8 cellular contexts compared by ENCODE assay signal in genomic region chr15:90101969-90102890, GRCh38. TPM values are rescaled to one million over a fixed set of nuclear protein-coding genes. Genes with fewer than 3 reads are reported as not detected.
A peak's percentile ranks its signal among the peaks of the same experiment; 100 is the strongest.
DNase-seq lines count a peak whose midpoint lies in the region; TF ChIP-seq lines count a peak whose summit lies in the region.

IDH2 (minus strand) TSS chr15:90102468; CDS start chr15:90102390, 78 bp downstream.

- WGBS in GM23248 (ENCODE audit: low coverage in 1 of 2, low lambda C conversion rate in 2 of 2, missing lambda C conversion rate in 2 of 2), 2 experiments, result 1% methylated on average over 67 to 70 of the region's 104 CpGs
- WGBS in thyroid gland, 2 donors, result 1% methylated on average over 17 to 22 of the region's 104 CpGs

- H3K4me3 ChIP-seq in GM23248 (peak within 1 kb of the TSS; percentile 72), thyroid gland (replicated peaks in 1 of 3) (peak within 1 kb of the TSS; percentile 23 to 95 (median 77))

- H3K36me3 ChIP-seq in GM23248 (ENCODE audit: low read depth), result no peaks in the 10 kb centered on the region
- no peaks in the 10 kb centered on the region for H3K36me3 ChIP-seq in thyroid gland

- H3F3A ChIP-seq in GM23248 (ENCODE audit: insufficient read depth), result peaks cover 38% of the 10 kb centered on the region

- peak within 1 kb of the TSS; percentile 94 for H3K4me3 Mint-ChIP-seq in activated naive CD8-positive, alpha-beta T cell treated with anti-CD3 and anti-CD28 coated beads for 36 hours

- peak; percentile 94 to 99 for TF ChIP-seq POLR2A in thyroid gland (IDR thresholded peaks at IDR 0.05)

- H4K20me1 ChIP-seq in GM23248 (ENCODE audit: insufficient read depth), result no peaks in the 10 kb centered on the region

- H3K27ac Mint-ChIP-seq in activated naive CD8-positive, alpha-beta T cell treated with anti-CD3 and anti-CD28 coated beads for 36 hours, result peak within 1 kb of the TSS; percentile 93

- H3K27me3 ChIP-seq in GM23248 (replicated peaks; ENCODE audit: insufficient read depth) (no peaks in the 10 kb centered on the region), thyroid gland (no peaks in the 10 kb centered on the region)

- H3K9me3 ChIP-seq in GM23248 (ENCODE audit: low read depth) (no peaks in the 10 kb centered on the region), thyroid gland (no peaks in the 10 kb centered on the region)

- H3K4me1 ChIP-seq in GM23248 (ENCODE audit: insufficient read depth) (peaks cover 50% of the 10 kb centered on the region), thyroid gland (peaks cover 32 to 50% of the 10 kb centered on the region in 2 donors)

- H3K9me3 Mint-ChIP-seq in activated naive CD8-positive, alpha-beta T cell treated with anti-CD3 and anti-CD28 coated beads for 36 hours, result no peaks in the 10 kb centered on the region

- peaks cover 13% of the 10 kb centered on the region for H3K36me3 Mint-ChIP-seq in activated naive CD8-positive, alpha-beta T cell treated with anti-CD3 and anti-CD28 coated beads for 36 hours

- in situ Hi-C loops in GM23248 (cut with MboI), result no loop called here

- peaks cover 48% of the 10 kb centered on the region for H3K4me1 Mint-ChIP-seq in activated naive CD8-positive, alpha-beta T cell treated with anti-CD3 and anti-CD28 coated beads for 36 hours

- TF ChIP-seq CTCF in thyroid gland (IDR thresholded peaks at IDR 0.05), result peak in 1 of 6 experiments; percentile 3

- peak within 1 kb of the TSS; percentile 85 for H2AFZ ChIP-seq in GM23248

- intact Hi-C loops in thyroid gland (cut with DNase I), result no loop called here

- no peaks in the 10 kb centered on the region for H3K9me2 ChIP-seq in GM23248 (ENCODE audit: insufficient read depth)

- H3K27ac ChIP-seq in GM23248 (peak within 1 kb of the TSS; percentile 99), thyroid gland (peak within 1 kb of the TSS; percentile 91 to 93 (median 92))

- peak within 1 kb of the TSS; percentile 77 for H3K4me2 ChIP-seq in GM23248 (ENCODE audit: unreplicated experiment)

- H3K9ac ChIP-seq in GM23248, result peak within 1 kb of the TSS; percentile 90

- H3K79me2 ChIP-seq in GM23248 (ENCODE audit: insufficient read depth), result peaks cover 18% of the 10 kb centered on the region

- DNase-seq in GDM1 (lab: John Stamatoyannopoulos, UW) (peak; percentile 75), GM23248 (peak; percentile 96), LHCN-M2 (ENCODE audit: low read depth) (peak; percentile 69), SKM-1 (lab: John Stamatoyannopoulos, UW; ENCODE audit: unreplicated experiment) (peak; percentile 44), glomerular visceral epithelial cell (ENCODE audit: extremely low spot score) (peak; percentile 85), occipital lobe (lab: John Stamatoyannopoulos, UW) (peak; percentile 75), thyroid gland (peak; percentile 86)
- DNase-seq in activated naive CD8-positive, alpha-beta T cell treated with anti-CD3 and anti-CD28 coated beads for 36 hours, result peak; percentile 88

- peaks cover 4% of the 10 kb centered on the region for H3K27me3 Mint-ChIP-seq in activated naive CD8-positive, alpha-beta T cell treated with anti-CD3 and anti-CD28 coated beads for 36 hours

RNA-seq across cellular contexts. Expression of gene IDH2, which starts in this region (rescaled TPM):
- total RNA-seq in GM23248 (2014; rRNA removed; shearing (Covaris generic)), result 58.3 and 67.7 TPM in 2 replicates
- 104 and 109 TPM in 2 replicates for polyA plus RNA-seq in GM23248 (2016; fragmentation: Nextera tagmentation; extraction: Ambion mirVana)
- total RNA-seq in LHCN-M2 (2014; rRNA removed), result 62.7 and 70.3 TPM in 2 replicates
- 88.9 TPM for polyA plus RNA-seq in LHCN-M2 (2012)
- 100 to 1,000 TPM; 148 to 157 TPM for total RNA-seq in activated naive CD8-positive, alpha-beta T cell treated with anti-CD3 and anti-CD28 coated beads for 36 hours
- total RNA-seq in occipital lobe, result 65.7 TPM
- total RNA-seq in thyroid gland, result 10 to 100 TPM; 29.4 to 49.6 (median 33.5) TPM

Comparison
In these comparisons a context has a peak if more than half of its experiments do, and no peak if none do; other contexts are left out.
1. Peak in every context shown above with its lines: DNase-seq, H3K4me3 ChIP-seq and H3K27ac ChIP-seq.
2. DNase-seq: peak in every context shown above with its lines; median percentile 96 in GM23248; 88 in activated naive CD8-positive, alpha-beta T cell treated with anti-CD3 and anti-CD28 coated beads for 36 hours; 86 in thyroid gland; 85 in glomerular visceral epithelial cell; 75 in GDM1; 75 in occipital lobe; 69 in LHCN-M2; 44 in SKM-1.